In genomic region chr6:32108727-32109113, GRCh38 we compare ENCODE assay signal across 11 cellular contexts. TPM values are rescaled to one million over a fixed set of nuclear protein-coding genes. Genes with fewer than 3 reads are reported as not detected.
A peak's percentile ranks its signal among the peaks of the same experiment; 100 is the strongest.
DNase-seq lines count a peak whose midpoint lies in the region; ATAC-seq and TF ChIP-seq lines count a peak whose summit lies in the region.
"Had no signal": no experiment of that assay in that cellular context is flagged by ENCODE, and none has a peak within 500 bp of the region (broad histone marks: within the 10 kb centered on the region; RNA-seq: fewer than 3 reads in every experiment).

No MANE protein-coding gene starts in this region.

- H3K9ac ChIP-seq in HUES48 (ENCODE audit: low read depth, low read length) (no peak overlapping the region), colonic mucosa (ENCODE audit: low read depth in 2 of 2, low read length in 2 of 2) (peak overlapping the region; percentile 43 to 61), smooth muscle cell (ENCODE audit: low read depth) (no peak overlapping the region)

- H4K20me1 ChIP-seq in smooth muscle cell (ENCODE audit: low read depth): no peaks in the 10 kb centered on the region

- H3K27ac ChIP-seq in HUES48 (ENCODE audit: low read depth, low read length) (no peak overlapping the region), colonic mucosa (peak overlapping the region; percentile 37), right lobe of liver (peak overlapping the region in 2 of 3 donors; percentile 11 to 36), smooth muscle cell (ENCODE audit: low read depth) (no peak overlapping the region)

- WGBS in right lobe of liver (ENCODE audit: insufficient coverage, low coverage, low lambda C conversion rate, missing lambda C conversion rate): 23% methylated on average over 6 of the region's 6 CpGs
- 69% methylated on average over 6 of the region's 6 CpGs for WGBS in smooth muscle cell (ENCODE audit: low lambda C conversion rate)

- H2AFZ ChIP-seq in smooth muscle cell (ENCODE audit: low read depth): no peak overlapping the region

- peak overlapping the region; percentile 11 for H3K4me2 ChIP-seq in smooth muscle cell

- no peaks in the 10 kb centered on the region for H3K79me2 ChIP-seq in smooth muscle cell (ENCODE audit: low read depth)

- H3K4me1 ChIP-seq in HUES48 (ENCODE audit: control insufficient read depth, insufficient read depth, low read length) (peaks cover 5% of the 10 kb centered on the region; the same call in 1 of the 2 replicates), colonic mucosa (peaks cover 8% of the 10 kb centered on the region), right lobe of liver (peaks cover 0 to 7% (median 0%) of the 10 kb centered on the region in 4 donors), smooth muscle cell (ENCODE audit: low read depth) (peaks cover 5% of the 10 kb centered on the region)

- TF ChIP-seq CTCF in colonic mucosa (IDR thresholded peaks at IDR 0.05) (no peak), right lobe of liver (IDR thresholded peaks at IDR 0.05) (no peak), smooth muscle cell (IDR thresholded peaks at IDR 0.05; ENCODE audit: borderline replicate concordance, insufficient read depth, poor library complexity, severe bottlenecking) (no peak)

- H3K9me3 ChIP-seq in HUES48 (ENCODE audit: control insufficient read depth, insufficient read depth, low read length) (no peaks in the 10 kb centered on the region), colonic mucosa (no peaks in the 10 kb centered on the region), right lobe of liver (no peaks in the 10 kb centered on the region), smooth muscle cell (replicated peaks; ENCODE audit: low read depth) (no peaks in the 10 kb centered on the region)

- intact Hi-C loops in colonic mucosa (cut with DNase I) (no loop called here), right lobe of liver (cut with DNase I) (no loop called here), posterior vena cava (cut with DNase I) (no loop called here)

- H3K27me3 ChIP-seq in HUES48 (ENCODE audit: control insufficient read depth, insufficient read depth, low read length) (peaks cover 15% of the 10 kb centered on the region), colonic mucosa (no peaks in the 10 kb centered on the region), right lobe of liver (no peaks in the 10 kb centered on the region), smooth muscle cell (ENCODE audit: low read depth) (peaks cover 16% of the 10 kb centered on the region)

- no peaks in the 10 kb centered on the region for H3K36me3 ChIP-seq in HUES48 (ENCODE audit: control insufficient read depth, insufficient read depth, low read length)
- H3K36me3 ChIP-seq in colonic mucosa: no peaks in the 10 kb centered on the region
- no peaks in the 10 kb centered on the region for H3K36me3 ChIP-seq in right lobe of liver
- no peaks in the 10 kb centered on the region for H3K36me3 ChIP-seq in smooth muscle cell (ENCODE audit: low read depth)

- no peak for TF ChIP-seq POLR2A in right lobe of liver (IDR thresholded peaks at IDR 0.05)

- H3K4me3 ChIP-seq in HUES48 (ENCODE audit: low read depth, low read length) (peak overlapping the region; percentile 31; the same call in 1 of the 2 replicates), colonic mucosa (peak overlapping the region; percentile 15), right lobe of liver (peak overlapping the region; percentile 1 to 21 (median 16)), smooth muscle cell (no peak overlapping the region)

- no peak for DNase-seq in colonic mucosa
- DNase-seq in right lobe of liver: no peak
- no peak for DNase-seq in smooth muscle cell (lab: John Stamatoyannopoulos, UW; ENCODE audit: unreplicated experiment)
- no peak for DNase-seq in posterior vena cava (ENCODE audit: low spot score)
- DNase-seq in activated CD4-positive, CD25-positive, alpha-beta regulatory T cell treated with anti-CD3 and anti-CD28 coated beads, Interleukin-2, amount 50 U/mL, for 72 hours: no peak
- no peak for DNase-seq in SHP77 (lab: John Stamatoyannopoulos, UW)
- no peak for DNase-seq in T1000 (lab: John Stamatoyannopoulos, UW)
- DNase-seq: activated CD4-positive, alpha-beta memory T cell treated with anti-CD3 and anti-CD28 coated beads for 36 hours; KBM-7; occipital lobe had no signal

- H3F3A ChIP-seq in smooth muscle cell (ENCODE audit: low read depth): peaks cover 7% of the 10 kb centered on the region

- no peak for ATAC-seq in right lobe of liver

RNA-seq across cellular contexts. Expression of gene TNXB, which starts 0.4 kb away (rescaled TPM):
- 10 to 100 TPM in 1 of 2 donors, 1 to 10 TPM in 1; 7.3 to 20.1 TPM for total RNA-seq in colonic mucosa
- total RNA-seq in right lobe of liver: 10 to 100 TPM in 3 of 6 experiments, 1 to 10 TPM in 3; 7.2 to 28.3 (median 10.3) TPM
- 1.1 and 1.8 TPM in 2 replicates for total RNA-seq in smooth muscle cell
- 1.1 and 4.3 TPM in 2 replicates for polyA plus RNA-seq in smooth muscle cell
- 100 to 1,000 TPM; 189 to 407 TPM for total RNA-seq in posterior vena cava

RNA-seq across cellular contexts. Expression of gene ATF6B, which starts 19.3 kb away (rescaled TPM):
- total RNA-seq in colonic mucosa (100 to 1,000 TPM in 1 of 2 donors, 10 to 100 TPM in 1; 83.3 to 131 TPM), right lobe of liver (10 to 100 TPM; 15.2 to 35.5 (median 33.2) TPM), smooth muscle cell (22.2 and 23.0 TPM in 2 replicates), posterior vena cava (10 to 100 TPM; 39.0 to 63.1 TPM)
- 22.5 and 39.8 TPM in 2 replicates for polyA plus RNA-seq in smooth muscle cell

RNA-seq across cellular contexts. Expression of gene FKBPL, which starts 21.4 kb away (rescaled TPM):
- total RNA-seq in colonic mucosa (1 to 10 TPM; 5.2 to 8.1 TPM), right lobe of liver (1 to 10 TPM; 1.5 to 2.7 (median 2.2) TPM), smooth muscle cell (5.3 and 6.5 TPM in 2 replicates), posterior vena cava (1 to 10 TPM; 2.0 to 2.8 TPM)
- polyA plus RNA-seq in smooth muscle cell: 5.4 and 7.7 TPM in 2 replicates

RNA-seq across cellular contexts. Expression of gene PRRT1, which starts 43.0 kb away (rescaled TPM):
- total RNA-seq in colonic mucosa (under 1 TPM; 0.72 to 0.90 TPM), right lobe of liver (under 1 TPM in 4 of 6 experiments, not detected in 2; 0.13 to 0.29 (median 0.24) TPM), smooth muscle cell (0.94 TPM in 1 of 2 replicates, not detected in the other), posterior vena cava (1 to 10 TPM; 2.6 to 3.6 TPM)
- 1.4 and 3.3 TPM in 2 replicates for polyA plus RNA-seq in smooth muscle cell

RNA-seq across cellular contexts. Expression of gene PPT2, which starts 45.2 kb away (rescaled TPM):
- total RNA-seq in colonic mucosa (10 to 100 TPM; 18.4 to 21.0 TPM), right lobe of liver (10 to 100 TPM in 2 of 6 experiments, 1 to 10 TPM in 4; 6.4 to 16.0 (median 8.9) TPM), smooth muscle cell (13.3 and 17.5 TPM in 2 replicates), posterior vena cava (10 to 100 TPM; 14.2 to 18.4 TPM)
- 15.7 and 17.8 TPM in 2 replicates for polyA plus RNA-seq in smooth muscle cell

Comparison
In these comparisons a context has a peak if more than half of its experiments do, and no peak if none do; other contexts are left out.
1. H3K27ac ChIP-seq: peak in colonic mucosa (single experiment) and right lobe of liver (2 of 3); none in HUES48 (single experiment) and smooth muscle cell (single experiment).
2. H3K9ac ChIP-seq: peak in colonic mucosa (2 of 2); none in HUES48 (single experiment) and smooth muscle cell (single experiment).
3. RNA of gene TNXB, which starts 0.4 kb away (total RNA-seq): 189 to 407 TPM in posterior vena cava; 7.3 to 20.1 TPM in colonic mucosa, 7.2 to 28.3 TPM in right lobe of liver and 1.1 to 1.8 TPM in smooth muscle cell; every median in the first group is over 4 times any median in the second.